In the genomic region with DNA sequence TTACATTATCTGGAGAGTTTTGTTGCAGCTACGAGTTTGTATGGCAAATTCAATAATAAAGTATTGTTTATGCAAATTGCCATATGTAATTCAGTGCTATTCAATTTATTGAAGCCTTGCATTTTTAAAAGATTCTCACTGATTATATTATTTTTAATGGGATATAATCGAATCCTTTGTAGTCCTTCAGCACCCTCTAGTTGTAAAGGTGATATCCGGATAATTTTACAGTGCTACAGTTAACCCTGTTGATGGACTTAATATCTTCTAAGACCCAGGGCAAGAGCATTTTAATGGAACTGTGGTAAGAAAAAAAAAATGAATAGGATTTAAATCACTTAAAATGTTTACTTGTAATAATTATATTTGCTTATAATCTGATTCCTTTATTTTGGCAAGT, we compare ENCODE assay signal across 11 cellular contexts. TPM values are rescaled to one million over a fixed set of nuclear protein-coding genes. Genes with fewer than 3 reads are reported as not detected.
DNase-seq lines count a peak whose midpoint lies in the region; ATAC-seq, FAIRE-seq and TF ChIP-seq lines count a peak whose summit lies in the region.
"Had no signal": no experiment of that assay in that cellular context is flagged by ENCODE, and none has a peak within 500 bp of the region (broad histone marks: within the 10 kb centered on the region; RNA-seq: fewer than 3 reads in every experiment).

No MANE protein-coding gene starts in this region.

- H3K27ac Mint-ChIP-seq in nephron (no peak overlapping the region), progenitor cell of endocrine pancreas (no peak overlapping the region)
- H3K27ac Mint-ChIP-seq in CD4-positive, alpha-beta T cell: no peak overlapping the region
- no peak overlapping the region for H3K27ac Mint-ChIP-seq in activated CD4-positive, alpha-beta T cell treated with anti-CD3 and anti-CD28 coated beads, Interleukin-2, amount 10 ng/mL, durations not matched to agents 7 days and 5 days

- no peaks in the 10 kb centered on the region for H3K36me3 Mint-ChIP-seq in nephron (ENCODE audit: low read depth)
- H3K36me3 Mint-ChIP-seq in progenitor cell of endocrine pancreas (ENCODE audit: insufficient read depth): no peaks in the 10 kb centered on the region
- no peaks in the 10 kb centered on the region for H3K36me3 Mint-ChIP-seq in CD4-positive, alpha-beta T cell (ENCODE audit: low read depth)
- H3K36me3 Mint-ChIP-seq in activated CD4-positive, alpha-beta T cell treated with anti-CD3 and anti-CD28 coated beads, Interleukin-2, amount 10 ng/mL, durations not matched to agents 7 days and 5 days (ENCODE audit: low read depth): no peaks in the 10 kb centered on the region

- H3K27ac ChIP-seq in CD4-positive, alpha-beta T cell (ENCODE audit: low read depth, low read length): no peak overlapping the region
- H3K27ac ChIP-seq: spleen had no signal

- no peaks in the 10 kb centered on the region for H3K9me3 ChIP-seq in CD4-positive, alpha-beta T cell (ENCODE audit: control insufficient read depth, low read length)
- H3K9me3 ChIP-seq: spleen had no signal

- no peaks in the 10 kb centered on the region for H3K4me1 Mint-ChIP-seq in nephron
- no peaks in the 10 kb centered on the region for H3K4me1 Mint-ChIP-seq in progenitor cell of endocrine pancreas (ENCODE audit: low read depth)
- no peaks in the 10 kb centered on the region for H3K4me1 Mint-ChIP-seq in CD4-positive, alpha-beta T cell (ENCODE audit: low read depth)
- H3K4me1 Mint-ChIP-seq in activated CD4-positive, alpha-beta T cell treated with anti-CD3 and anti-CD28 coated beads, Interleukin-2, amount 10 ng/mL, durations not matched to agents 7 days and 5 days: no peaks in the 10 kb centered on the region

- no peaks in the 10 kb centered on the region for H3K27me3 ChIP-seq in bronchial epithelial cell (ENCODE audit: control insufficient read depth, insufficient read depth, low read length)
- H3K27me3 ChIP-seq in CD4-positive, alpha-beta T cell (ENCODE audit: control insufficient read depth, insufficient read depth, low read length): no peaks in the 10 kb centered on the region
- H3K27me3 ChIP-seq: spleen had no signal

- peak; percentile 42 for DNase-seq in ELR (ENCODE audit: low read depth)
- DNase-seq in M059J (ENCODE audit: low read depth): peak; percentile 13
- DNase-seq in bronchial epithelial cell (ENCODE audit: low read depth): peak; percentile 18
- DNase-seq in progenitor cell of endocrine pancreas (ENCODE audit: low spot score, unreplicated experiment): no peak
- DNase-seq in CD4-positive, alpha-beta T cell: no peak
- no peak for DNase-seq in activated CD4-positive, alpha-beta T cell treated with anti-CD3 and anti-CD28 coated beads, Interleukin-2, amount 10 ng/mL, durations not matched to agents 7 days and 5 days
- DNase-seq: activated CD4-positive, alpha-beta T cell treated with anti-CD3 and anti-CD28 coated beads for 4 hours; NCI-H2227 treated with DMSO at 0.1 percent for 48 hours; spleen had no signal

- H3K36me3 ChIP-seq in bronchial epithelial cell (ENCODE audit: control insufficient read depth, insufficient read depth, low read length): no peaks in the 10 kb centered on the region
- H3K36me3 ChIP-seq: spleen had no signal

- H3K27me3 Mint-ChIP-seq in nephron (ENCODE audit: low read depth) (no peaks in the 10 kb centered on the region), progenitor cell of endocrine pancreas (no peaks in the 10 kb centered on the region)
- H3K27me3 Mint-ChIP-seq in CD4-positive, alpha-beta T cell: no peaks in the 10 kb centered on the region
- no peaks in the 10 kb centered on the region for H3K27me3 Mint-ChIP-seq in activated CD4-positive, alpha-beta T cell treated with anti-CD3 and anti-CD28 coated beads, Interleukin-2, amount 10 ng/mL, durations not matched to agents 7 days and 5 days

- intact Hi-C loops in CD4-positive, alpha-beta T cell (cut with DNase I, micrococcal nuclease): no loop called here

- CTCF ChIA-PET in CD4-positive, alpha-beta T cell (lab: Charles Lee): no interaction called here
- CTCF ChIA-PET in activated CD4-positive, alpha-beta T cell treated with anti-CD3 and anti-CD28 coated beads, Interleukin-2, amount 10 ng/mL, durations not matched to agents 7 days and 5 days (lab: Charles Lee): no interaction called here

- H3K4me3 ChIP-seq in bronchial epithelial cell (ENCODE audit: low read depth, low read length): no peak overlapping the region
- H3K4me3 ChIP-seq: spleen had no signal

- POLR2A ChIA-PET in CD4-positive, alpha-beta T cell (lab: Charles Lee): no interaction called here
- POLR2A ChIA-PET in activated CD4-positive, alpha-beta T cell treated with anti-CD3 and anti-CD28 coated beads, Interleukin-2, amount 10 ng/mL, durations not matched to agents 7 days and 5 days (lab: Charles Lee): no interaction called here

- ATAC-seq in HG03280 (IDR thresholded peaks at IDR 0.05; ENCODE audit: unreplicated experiment): no peak
- ATAC-seq in CD4-positive, alpha-beta T cell (ENCODE audit: poor library complexity): no peak

- no peak for FAIRE-seq in bronchial epithelial cell (lab: Jason Lieb, UNC)

- H3K9me3 Mint-ChIP-seq in nephron (no peaks in the 10 kb centered on the region), progenitor cell of endocrine pancreas (ENCODE audit: low read depth) (no peaks in the 10 kb centered on the region)
- H3K9me3 Mint-ChIP-seq in CD4-positive, alpha-beta T cell: no peaks in the 10 kb centered on the region
- no peaks in the 10 kb centered on the region for H3K9me3 Mint-ChIP-seq in activated CD4-positive, alpha-beta T cell treated with anti-CD3 and anti-CD28 coated beads, Interleukin-2, amount 10 ng/mL, durations not matched to agents 7 days and 5 days

- H3K4me3 Mint-ChIP-seq in nephron (no peak overlapping the region), progenitor cell of endocrine pancreas (ENCODE audit: low read depth) (no peak overlapping the region)
- no peak overlapping the region for H3K4me3 Mint-ChIP-seq in CD4-positive, alpha-beta T cell
- no peak overlapping the region for H3K4me3 Mint-ChIP-seq in activated CD4-positive, alpha-beta T cell treated with anti-CD3 and anti-CD28 coated beads, Interleukin-2, amount 10 ng/mL, durations not matched to agents 7 days and 5 days

- TF ChIP-seq CTCF in bronchial epithelial cell (IDR thresholded peaks at IDR 0.05; ENCODE audit: insufficient read depth, low read length, severe bottlenecking) (no peak), nephron (IDR thresholded peaks at IDR 0.05; ENCODE audit: unreplicated experiment in 3 of 3) (peak; percentile 29 to 36 (median 32)), progenitor cell of endocrine pancreas (IDR thresholded peaks at IDR 0.05; ENCODE audit: unreplicated experiment) (no peak)
- no peak for TF ChIP-seq CTCF in CD4-positive, alpha-beta T cell (IDR thresholded peaks at IDR 0.05)

RNA-seq across cellular contexts. Expression of a gene that starts 48.5 kb away (rescaled TPM):
- total RNA-seq in M059J (2014; rRNA removed; shearing (Covaris generic)): not detected in 2 replicates
- total RNA-seq in bronchial epithelial cell (not detected in 2 replicates), progenitor cell of endocrine pancreas (2.3 and 2.5 TPM in 2 replicates)
- not detected for total RNA-seq in CD4-positive, alpha-beta T cell
- total RNA-seq in activated CD4-positive, alpha-beta T cell treated with anti-CD3 and anti-CD28 coated beads, Interleukin-2, amount 10 ng/mL, durations not matched to agents 7 days and 5 days: not detected
- total RNA-seq: spleen had no signal

Comparison
In these comparisons a context has a peak if more than half of its experiments do, and no peak if none do; other contexts are left out.
1. DNase-seq: peak in ELR (single experiment), M059J (single experiment) and bronchial epithelial cell (single experiment); none in progenitor cell of endocrine pancreas (single experiment), CD4-positive, alpha-beta T cell (0 of 10) and activated CD4-positive, alpha-beta T cell treated with anti-CD3 and anti-CD28 coated beads, Interleukin-2, amount 10 ng/mL, durations not matched to agents 7 days and 5 days (single experiment).
2. CTCF ChIP-seq: peak in nephron (3 of 3); none in bronchial epithelial cell (single experiment), progenitor cell of endocrine pancreas (single experiment) and CD4-positive, alpha-beta T cell (single experiment).